ENCODE assay signal across 7 cellular contexts in the genomic region with DNA sequence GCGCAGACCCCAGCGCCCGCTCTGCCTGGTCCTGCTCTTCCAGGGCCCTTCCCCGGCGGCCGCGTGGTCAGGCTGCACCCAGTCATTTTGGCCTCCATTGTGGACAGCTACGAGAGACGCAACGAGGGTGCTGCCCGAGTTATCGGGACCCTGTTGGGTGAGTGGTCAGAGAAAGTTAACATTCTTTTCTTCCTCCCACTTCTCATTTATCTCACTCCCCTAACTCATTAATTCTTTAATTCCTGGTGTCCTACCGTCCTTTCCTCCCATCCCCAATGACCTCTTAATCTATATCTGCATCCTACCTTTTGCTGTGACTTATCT. TPM values are rescaled to one million over a fixed set of nuclear protein-coding genes. Genes with fewer than 3 reads are reported as not detected.
DNase-seq lines count a peak whose midpoint lies in the region; ATAC-seq and TF ChIP-seq lines count a peak whose summit lies in the region.
"Not testable (repeated sequence)": the region's sequence is repeated elsewhere in the genome, so short reads cannot be mapped to it uniquely, and the experiment has no call there.

No MANE protein-coding gene starts in this region.

- peak overlapping the region; percentile 78; the same call in 1 of the 2 replicates for H3K9ac ChIP-seq in IMR-90 (ENCODE audit: low read depth, low read length)
- peak overlapping the region; percentile 89 for H3K9ac ChIP-seq in skeletal muscle satellite cell (ENCODE audit: low read depth, low read length)

- in situ Hi-C loops in IMR-90 (cut with MboI; ENCODE audit: low sequenced_read_pairs): loop anchor here (25.0 kb wide), 1 partner anchor 425 kb away; no protein-coding TSS in a partner anchor
- in situ Hi-C loops in brain microvascular endothelial cell (cut with HindIII; ENCODE audit: low pct_ligation_motif_present, low sequenced_read_pairs): not testable (repeated sequence)

- H2AK9ac ChIP-seq in IMR-90 (replicated peaks; ENCODE audit: low read depth, low read length, poor library complexity): not testable (repeated sequence)

- not testable (repeated sequence) for H2BK15ac ChIP-seq in IMR-90 (ENCODE audit: low read depth, low read length)

- H3K27ac Mint-ChIP-seq in WTC11: peak overlapping the region; percentile 97

- CTCF ChIA-PET in IMR-90 (lab: Yijun Ruan, JAX) (interaction anchor here (0.5 to 3.2 kb wide), 22 partner anchors 11 to 292 kb away, joined by 3 to 79 read pairs (median 6); partner anchors contain the start of gene NLRP10), WTC11 (lab: Charles Lee) (interaction anchor here (0.6 to 2.5 kb wide), 37 partner anchors 8 to 320 kb away, joined by 3 to 138 read pairs (median 4); partner anchors contain the start of gene NLRP10)

- not testable (repeated sequence) for DNase-seq in IMR-90; WTC11 (ENCODE audit: low spot score); brain microvascular endothelial cell; foreskin keratinocyte

- H2AK5ac ChIP-seq in IMR-90 (ENCODE audit: low read depth, low read length): not testable (repeated sequence)

- BruUV-seq in IMR-90 (replicated peaks; lab: Mats Ljungman, UMichigan): TSS peak; percentile 78

- H2AFZ ChIP-seq in IMR-90 (replicated peaks; ENCODE audit: low read length, poor library complexity): not testable (repeated sequence)

- H3K27ac ChIP-seq in IMR-90 (ENCODE audit: insufficient read depth, low read length); foreskin keratinocyte: not testable (repeated sequence)
- H3K27ac ChIP-seq in brain microvascular endothelial cell: peak overlapping the region; percentile 66

- not testable (repeated sequence) for H4K91ac ChIP-seq in IMR-90 (ENCODE audit: insufficient read depth, low read depth, low read length)

- not testable (repeated sequence) for H3K9me1 ChIP-seq in IMR-90 (ENCODE audit: insufficient read depth, low read length)

- peak; percentile 0 for ATAC-seq in GM19043 (IDR thresholded peaks at IDR 0.05; ENCODE audit: low read depth, unreplicated experiment)
- peak; percentile 27; the same call in 1 of the 2 replicates for ATAC-seq in IMR-90 (ENCODE audit: low read depth)
- ATAC-seq in WTC11: peak; percentile 12
- ATAC-seq in foreskin keratinocyte: peak; percentile 60

- H2BK120ac ChIP-seq in IMR-90 (ENCODE audit: low read depth, low read length): not testable (repeated sequence)

- H3K4me2 ChIP-seq in IMR-90 (ENCODE audit: low read depth, low read length) (peak overlapping the region; percentile 100), skeletal muscle satellite cell (ENCODE audit: low read length) (peak overlapping the region; percentile 79)

- not testable (repeated sequence) for TF ChIP-seq CTCF in IMR-90 (conservative IDR thresholded peaks at IDR 0.05; ENCODE audit: low read depth, low read length); WTC11 (IDR thresholded peaks at IDR 0.05); brain microvascular endothelial cell (IDR thresholded peaks at IDR 0.05; ENCODE audit: low read depth, low read length, missing control alignments); foreskin keratinocyte (conservative IDR thresholded peaks at IDR 0.05)

- peak overlapping the region; percentile 84; the same call in 1 of the 2 replicates for H4K5ac ChIP-seq in IMR-90 (ENCODE audit: low read depth, low read length)

- not testable (repeated sequence) for H2BK20ac ChIP-seq in IMR-90 (ENCODE audit: low read depth, low read length)

- peak overlapping the region in 1 of 2 experiments; percentile 51; a peak in 2 of 4 replicates for H4K8ac ChIP-seq in IMR-90 (ENCODE audit: low read depth in 2 of 2, low read length in 2 of 2)

- H4K20me1 ChIP-seq in IMR-90 (ENCODE audit: insufficient read depth, low read length): not testable (repeated sequence)

- H3K4me1 ChIP-seq in IMR-90 (ENCODE audit: control insufficient read depth, insufficient read depth, low read length): not testable (repeated sequence)
- H3K4me1 ChIP-seq in foreskin keratinocyte: peaks cover 14% of the 10 kb centered on the region
- H3K4me1 ChIP-seq in mononuclear cell (ENCODE audit: insufficient read depth, low read length): peaks cover 22% of the 10 kb centered on the region
- H3K4me1 ChIP-seq in skeletal muscle satellite cell (ENCODE audit: control insufficient read depth, insufficient read depth, low read length): peaks cover 31% of the 10 kb centered on the region

- H3K14ac ChIP-seq in IMR-90 (replicated peaks; ENCODE audit: low read depth, low read length): not testable (repeated sequence)

- peaks cover 35% of the 10 kb centered on the region for H3K36me3 Mint-ChIP-seq in WTC11

- intact Hi-C loops in IMR-90 (cut with micrococcal nuclease): loop anchor here (1.0 to 5.0 kb wide), 4 partner anchors 82 to 415 kb away; no protein-coding TSS in a partner anchor

- POLR2A ChIA-PET in IMR-90 (lab: Charles Lee; ENCODE audit: unreplicated experiment): interaction anchor here (1.0 to 1.7 kb wide), 3 partner anchors 81 to 95 kb away, joined by 5 to 9 read pairs (median 5); no protein-coding TSS in a partner anchor
- POLR2A ChIA-PET in WTC11 (lab: Charles Lee): interaction anchor here (0.8 to 2.3 kb wide), 10 partner anchors 19 to 112 kb away, joined by 3 to 22 read pairs (median 4); partner anchors contain the start of gene NLRP10

- H3K27me3 Mint-ChIP-seq in WTC11 (ENCODE audit: low read depth): not testable (repeated sequence)

- not testable (repeated sequence) for TF ChIP-seq POLR2A in IMR-90 (IDR thresholded peaks at IDR 0.05; ENCODE audit: low read depth, low read length)

- H3K4me3 ChIP-seq in IMR-90 (ENCODE audit: insufficient read depth, low read depth, low read length) (peak overlapping the region; percentile 97), brain microvascular endothelial cell (ENCODE audit: low read depth, low read length) (peak overlapping the region; percentile 66), mononuclear cell (ENCODE audit: low read length) (peak overlapping the region; percentile 67), skeletal muscle satellite cell (ENCODE audit: low read length) (peak overlapping the region; percentile 91)

- H3K9me3 Mint-ChIP-seq in WTC11: peaks cover 10% of the 10 kb centered on the region

- peak overlapping the region; percentile 29; the same call in 1 of the 2 replicates for H3K56ac ChIP-seq in IMR-90 (ENCODE audit: extremely low read depth, insufficient read depth, low read length)

- not testable (repeated sequence) for H3K9me3 ChIP-seq in IMR-90 (ENCODE audit: control insufficient read depth, insufficient read depth, low read length); mononuclear cell (ENCODE audit: low read depth, low read length); skeletal muscle satellite cell (replicated peaks; ENCODE audit: low read length)

- dilution Hi-C loops in IMR-90 (cut with HindIII; ENCODE audit: low sequenced_read_pairs, unreplicated experiment): not testable (repeated sequence)

- peaks cover 22% of the 10 kb centered on the region for H3K4me1 Mint-ChIP-seq in WTC11

- H3K4me3 Mint-ChIP-seq in WTC11: peak overlapping the region; percentile 100

- H3K36me3 ChIP-seq in IMR-90 (ENCODE audit: control insufficient read depth, insufficient read depth, low read length): peaks cover 11% of the 10 kb centered on the region
- peaks cover 16% of the 10 kb centered on the region for H3K36me3 ChIP-seq in brain microvascular endothelial cell (replicated peaks)
- peaks cover 28% of the 10 kb centered on the region for H3K36me3 ChIP-seq in skeletal muscle satellite cell (ENCODE audit: insufficient read depth, low read length)

- H3K27me3 ChIP-seq in IMR-90 (ENCODE audit: control insufficient read depth, insufficient read depth, low read length); brain microvascular endothelial cell (replicated peaks); foreskin keratinocyte; mononuclear cell (ENCODE audit: insufficient read depth, low read length); skeletal muscle satellite cell (ENCODE audit: control insufficient read depth, insufficient read depth, low read length): not testable (repeated sequence)

- H3K18ac ChIP-seq in IMR-90 (ENCODE audit: low read depth, low read length): not testable (repeated sequence)

- peak overlapping the region; percentile 36; the same call in 1 of the 2 replicates for H3K4ac ChIP-seq in IMR-90 (ENCODE audit: low read depth, low read length)

- peak overlapping the region; percentile 25 for H2BK5ac ChIP-seq in IMR-90 (ENCODE audit: low read depth, low read length, poor library complexity, severe bottlenecking)

- not testable (repeated sequence) for H3K23ac ChIP-seq in IMR-90 (ENCODE audit: low read depth, low read length)

- TF ChIP-seq RAD21 in IMR-90 (IDR thresholded peaks at IDR 0.05; ENCODE audit: low read length): not testable (repeated sequence)

- 100% methylated on average over 1 of the region's 13 CpGs; no CpG with 5 or more reads in 1 of the 2 experiments for WGBS in IMR-90 (ENCODE audit: extremely low coverage in 2 of 2, insufficient read length in 1 of 2), 2 experiments

- peaks cover 25 to 42% of the 10 kb centered on the region in 2 experiments for H3K79me1 ChIP-seq in IMR-90 (ENCODE audit: low read depth in 1 of 2, low read length in 2 of 2)

RNA-seq across cellular contexts. Expression of gene EIF3F, which starts 0.4 kb away (rescaled TPM):
- total RNA-seq in IMR-90 (2012; rRNA removed) (279 and 308 TPM in 2 replicates), WTC11 (2021) (356 to 379 TPM (median 378 TPM) in 3 replicates), foreskin keratinocyte (274 and 284 TPM in 2 replicates), mononuclear cell (417 TPM)
- polyA plus RNA-seq in IMR-90 (2012; rRNA removed) (271 and 306 TPM in 2 replicates), foreskin keratinocyte (343 and 345 TPM in 2 replicates)
- 585 and 1,119 TPM in 2 replicates for polyA plus RNA-seq in IMR-90 (2012; cell fraction: cytosol; rRNA removed)
- polyA plus RNA-seq in IMR-90 (2012; cell fraction: nucleus; rRNA removed; ENCODE audit: low replicate concordance): 500 and 1,302 TPM in 2 replicates
- 321 and 322 TPM in 2 replicates for total RNA-seq in skeletal muscle satellite cell (2012; rRNA removed)

RNA-seq across cellular contexts. Expression of gene NLRP10, which starts 22.3 kb away (rescaled TPM):
- total RNA-seq in IMR-90 (2012; rRNA removed) (25.6 and 36.7 TPM in 2 replicates), WTC11 (2021) (0.16 to 0.77 TPM (median 0.44 TPM) in 3 replicates), foreskin keratinocyte (2.0 and 3.1 TPM in 2 replicates), mononuclear cell (not detected)
- polyA plus RNA-seq in IMR-90 (2012; rRNA removed) (5.8 and 6.5 TPM in 2 replicates), foreskin keratinocyte (0.12 and 0.39 TPM in 2 replicates)
- polyA plus RNA-seq in IMR-90 (2012; cell fraction: cytosol; rRNA removed): 4.6 and 5.6 TPM in 2 replicates
- polyA plus RNA-seq in IMR-90 (2012; cell fraction: nucleus; rRNA removed; ENCODE audit: low replicate concordance): 2.4 and 2.5 TPM in 2 replicates
- 1.3 and 1.7 TPM in 2 replicates for total RNA-seq in skeletal muscle satellite cell (2012; rRNA removed)

RNA-seq across cellular contexts. Expression of gene OR10A3, which starts 46.0 kb away (rescaled TPM):
- under 0.01 TPM in 1 of 2 replicates, not detected in the other for total RNA-seq in IMR-90 (2012; rRNA removed)
- polyA plus RNA-seq in IMR-90 (2012; rRNA removed): 0.03 and 0.13 TPM in 2 replicates
- not detected in 2 replicates for polyA plus RNA-seq in IMR-90 (2012; cell fraction: cytosol; rRNA removed)
- polyA plus RNA-seq in IMR-90 (2012; cell fraction: nucleus; rRNA removed; ENCODE audit: low replicate concordance): 0.12 and 1.1 TPM in 2 replicates
- total RNA-seq in WTC11 (2021): not detected in 3 replicates
- total RNA-seq in foreskin keratinocyte: not detected in 2 replicates
- polyA plus RNA-seq in foreskin keratinocyte: not detected in 2 replicates
- not detected for total RNA-seq in mononuclear cell
- under 0.01 TPM in 1 of 2 replicates, not detected in the other for total RNA-seq in skeletal muscle satellite cell (2012; rRNA removed)

RNA-seq across cellular contexts. Expression of gene OR10A6, which starts 56.5 kb away (rescaled TPM):
- total RNA-seq in IMR-90 (2012; rRNA removed) (not detected in 2 replicates), WTC11 (2021) (not detected in 3 replicates), foreskin keratinocyte (0.07 TPM in 1 of 2 replicates, not detected in the other), mononuclear cell (not detected)
- polyA plus RNA-seq in IMR-90 (2012; rRNA removed) (0.14 and 0.19 TPM in 2 replicates), foreskin keratinocyte (not detected in 2 replicates)
- polyA plus RNA-seq in IMR-90 (2012; cell fraction: cytosol; rRNA removed): 0.03 TPM in 1 of 2 replicates, not detected in the other
- polyA plus RNA-seq in IMR-90 (2012; cell fraction: nucleus; rRNA removed; ENCODE audit: low replicate concordance): 0.09 and 1.0 TPM in 2 replicates
- not detected in 2 replicates for total RNA-seq in skeletal muscle satellite cell (2012; rRNA removed)

Comparison
In these comparisons a context has a peak if more than half of its experiments do, and no peak if none do; other contexts are left out.
1. ATAC-seq: peak in every context shown above with its lines; median percentile 60 in foreskin keratinocyte; 27 in IMR-90; 12 in WTC11; 0 in GM19043.